Comparison of ENCODE assay signal across 9 cellular contexts in genomic region chr15:63288778-63289378, GRCh38. TPM values are rescaled to one million over a fixed set of nuclear protein-coding genes. Genes with fewer than 3 reads are reported as not detected.
A peak's percentile ranks its signal among the peaks of the same experiment; 100 is the strongest.
DNase-seq lines count a peak whose midpoint lies in the region; ATAC-seq, FAIRE-seq and TF ChIP-seq lines count a peak whose summit lies in the region.
"Had no signal": no experiment of that assay in that cellular context is flagged by ENCODE, and none has a peak within 500 bp of the region (broad histone marks: within the 10 kb centered on the region; RNA-seq: fewer than 3 reads in every experiment).

No MANE protein-coding gene starts in this region.

- no peaks in the 10 kb centered on the region for H3K9me2 ChIP-seq in HCT116 (ENCODE audit: insufficient read depth)

- DNase-seq in CD4-positive, CD25-positive, alpha-beta regulatory T cell: peak in 2 of 3 donors; percentile 56 to 68
- DNase-seq in HCT116 (ENCODE audit: low read depth, low spot score) (peak; percentile 33), NCI-H82 (lab: John Stamatoyannopoulos, UW) (peak; percentile 80), bronchial epithelial cell (ENCODE audit: low read depth) (peak; percentile 54), left lobe of liver (ENCODE audit: low spot score) (no peak), uterus (no peak), mucosa of gallbladder (ENCODE audit: low spot score) (no peak), HK-2 (ENCODE audit: unreplicated experiment) (no peak)

- H4K20me1 ChIP-seq in HCT116 (ENCODE audit: insufficient read depth): no peaks in the 10 kb centered on the region

- H3K9me3 ChIP-seq in CD4-positive, CD25-positive, alpha-beta regulatory T cell (ENCODE audit: control insufficient read depth in 2 of 2, low read length in 2 of 2): no peaks in the 10 kb centered on the region
- H3K9me3 ChIP-seq in HCT116 (ENCODE audit: control insufficient read depth in 1 of 2, insufficient read depth in 1 of 2, low read depth in 1 of 2, low read length in 2 of 2) (no peaks in the 10 kb centered on the region), uterus (no peaks in the 10 kb centered on the region)

- CTCF ChIA-PET in HCT116 (lab: Charles Lee): interaction anchor here (1.0 to 3.3 kb wide), 2 partner anchors 114 to 178 kb away, joined by 7 to 26 read pairs; no protein-coding TSS in a partner anchor

- no peak overlapping the region for H3K4me3 Mint-ChIP-seq in CD4-positive, CD25-positive, alpha-beta regulatory T cell
- H3K4me3 Mint-ChIP-seq: IgD-negative memory B cell had no signal

- no peaks in the 10 kb centered on the region for H3K27me3 ChIP-seq in CD4-positive, CD25-positive, alpha-beta regulatory T cell (ENCODE audit: control insufficient read depth, insufficient read depth, low read length)
- H3K27me3 ChIP-seq in HCT116 (ENCODE audit: insufficient read depth, low read length) (no peaks in the 10 kb centered on the region), bronchial epithelial cell (ENCODE audit: control insufficient read depth, insufficient read depth, low read length) (no peaks in the 10 kb centered on the region), uterus (no peaks in the 10 kb centered on the region)

- peaks cover 34% of the 10 kb centered on the region for H3K36me3 Mint-ChIP-seq in CD4-positive, CD25-positive, alpha-beta regulatory T cell

- H3K4me3 ChIP-seq in CD4-positive, CD25-positive, alpha-beta regulatory T cell (ENCODE audit: low read depth, low read length): peak overlapping the region; percentile 28
- no peak overlapping the region for H3K4me3 ChIP-seq in HCT116 (replicated peaks in 1 of 2; ENCODE audit: low read depth in 1 of 2, low read length in 2 of 2)
- H3K4me3 ChIP-seq in bronchial epithelial cell (ENCODE audit: low read depth, low read length): no peak overlapping the region
- no peak overlapping the region for H3K4me3 ChIP-seq in uterus

- H3K4me1 Mint-ChIP-seq in CD4-positive, CD25-positive, alpha-beta regulatory T cell: peaks cover 6 to 14% (median 8%) of the 10 kb centered on the region in 4 donors

- H3K9ac ChIP-seq in HCT116 (ENCODE audit: low read length): no peak overlapping the region

- TF ChIP-seq POLR2A in HCT116 (IDR thresholded peaks at IDR 0.05; ENCODE audit: borderline replicate concordance, extremely low read depth, insufficient read depth, insufficient read length) (no peak), uterus (IDR thresholded peaks at IDR 0.05) (no peak)

- H3K27me3 Mint-ChIP-seq in CD4-positive, CD25-positive, alpha-beta regulatory T cell: no peaks in the 10 kb centered on the region
- H3K27me3 Mint-ChIP-seq: IgD-negative memory B cell had no signal

- H3K27ac Mint-ChIP-seq in CD4-positive, CD25-positive, alpha-beta regulatory T cell: peak overlapping the region in 2 of 3 donors; percentile 8 to 54
- H3K27ac Mint-ChIP-seq: IgD-negative memory B cell had no signal

- POLR2A ChIA-PET in HCT116 (lab: Charles Lee): no interaction called here

- peaks cover 9% of the 10 kb centered on the region for H3K36me3 ChIP-seq in CD4-positive, CD25-positive, alpha-beta regulatory T cell (ENCODE audit: control insufficient read depth, insufficient read depth, low read length)
- H3K36me3 ChIP-seq in HCT116 (ENCODE audit: control insufficient read depth in 1 of 2, insufficient read depth in 2 of 2, low read length in 2 of 2) (no peaks in the 10 kb centered on the region), bronchial epithelial cell (ENCODE audit: control insufficient read depth, insufficient read depth, low read length) (no peaks in the 10 kb centered on the region), uterus (no peaks in the 10 kb centered on the region)

- H3K79me2 ChIP-seq in HCT116 (ENCODE audit: insufficient read depth, low read length): no peaks in the 10 kb centered on the region

- ATAC-seq in CD4-positive, CD25-positive, alpha-beta regulatory T cell (ENCODE audit: low read depth in 2 of 2): peak in 1 of 2 donors; percentile 58
- ATAC-seq in HCT116 (peak; percentile 60; the same call in 1 of the 2 replicates), left lobe of liver (peak; percentile 90)

- peak overlapping the region; percentile 28; the same call in 1 of the 2 replicates for H3K4me2 ChIP-seq in HCT116 (ENCODE audit: low read length)

- intact Hi-C loops in HCT116 (cut with micrococcal nuclease): loop anchor here (1.0 to 5.0 kb wide), 4 partner anchors 114 to 780 kb away; partner anchors contain the start of gene FBXL22
- intact Hi-C loops in uterus (cut with DNase I; ENCODE audit: low total_unique reads): loop anchor here (5.0 kb wide), 1 partner anchor 113 kb away; no protein-coding TSS in a partner anchor

- TF ChIP-seq RAD21 in HCT116 (IDR thresholded peaks at IDR 0.05; ENCODE audit: low read depth): peak; percentile 85

- H2AFZ ChIP-seq in HCT116 (ENCODE audit: low read depth, low read length, poor library complexity, severe bottlenecking): no peak overlapping the region

- RAD21 ChIA-PET in HCT116 (lab: Charles Lee; ENCODE audit: low non-redundant PET in 1 of 2, low total read pairs in 2 of 2, uncharacterized antibody in 2 of 2, unreplicated experiment in 2 of 2): no interaction called here

- H3K9me3 Mint-ChIP-seq in CD4-positive, CD25-positive, alpha-beta regulatory T cell: no peaks in the 10 kb centered on the region
- H3K9me3 Mint-ChIP-seq: IgD-negative memory B cell had no signal

- BruUV-seq in HCT116 (replicated peaks; lab: Mats Ljungman, UMichigan): no TSS peak

- H3K4me1 ChIP-seq in CD4-positive, CD25-positive, alpha-beta regulatory T cell (ENCODE audit: control insufficient read depth, insufficient read depth, low read length, poor library complexity, severe bottlenecking): no peaks in the 10 kb centered on the region
- peaks cover 0 to 7% of the 10 kb centered on the region in 2 experiments; a peak in 2 of 4 replicates for H3K4me1 ChIP-seq in HCT116 (ENCODE audit: control insufficient read depth in 1 of 2, insufficient read depth in 2 of 2, low read length in 2 of 2)
- no peaks in the 10 kb centered on the region for H3K4me1 ChIP-seq in uterus

- no peak overlapping the region for H3K27ac ChIP-seq in CD4-positive, CD25-positive, alpha-beta regulatory T cell (ENCODE audit: insufficient read depth, low read length, poor library complexity, severe bottlenecking)
- H3K27ac ChIP-seq in HCT116 (ENCODE audit: low read depth, low read length): no peak overlapping the region
- no peak overlapping the region for H3K27ac ChIP-seq in uterus

- peak; percentile 51 to 79 (median 73) for TF ChIP-seq CTCF in HCT116 (IDR thresholded peaks at IDR 0.05 in 2 of 3, conservative IDR thresholded peaks at IDR 0.05 in 1 of 3; ENCODE audit: borderline replicate concordance in 1 of 3, insufficient read depth in 1 of 3, low read depth in 2 of 3, low read length in 2 of 3)
- TF ChIP-seq CTCF in bronchial epithelial cell (IDR thresholded peaks at IDR 0.05; ENCODE audit: insufficient read depth, low read length, severe bottlenecking): peak; percentile 44
- TF ChIP-seq CTCF in uterus (IDR thresholded peaks at IDR 0.05): peak; percentile 62 to 72 (median 70)

- no peak for FAIRE-seq in bronchial epithelial cell (lab: Jason Lieb, UNC)

TF ChIP-seq in HCT116, 20 proteins besides CTCF, POLR2A, EP300 and RAD21:
- no peak for TF ChIP-seq EGR1 (IDR thresholded peaks at IDR 0.05; ENCODE audit: low read depth)
- TF ChIP-seq REST (IDR thresholded peaks at IDR 0.05; ENCODE audit: low read depth): no peak
- no peak for TF ChIP-seq EZH2phosphoT487 (IDR thresholded peaks at IDR 0.05; ENCODE audit: borderline replicate concordance)
- TF ChIP-seq SRF (IDR thresholded peaks at IDR 0.05; ENCODE audit: low read depth): no peak
- TF ChIP-seq ELF1 (IDR thresholded peaks at IDR 0.05; ENCODE audit: borderline replicate concordance, low read depth): no peak
- TF ChIP-seq TCF7L2 (IDR thresholded peaks at IDR 0.05; ENCODE audit: borderline replicate concordance, extremely low read depth, insufficient read depth, insufficient read length): no peak
TF ChIP-seq in HCT116: peak in this region for 0.

RNA-seq across cellular contexts. Expression of gene APH1B, which starts 11.5 kb away (rescaled TPM):
- total RNA-seq in CD4-positive, CD25-positive, alpha-beta regulatory T cell: 19.0 TPM
- polyA plus RNA-seq in CD4-positive, CD25-positive, alpha-beta regulatory T cell: 10 to 100 TPM in 2 of 4 donors, 1 to 10 TPM in 2; 9.1 to 16.2 (median 11.6) TPM
- 8.5 TPM for total RNA-seq in HCT116 (2021; ENCODE audit: unreplicated experiment)
- 1.5 and 2.2 TPM in 2 replicates for polyA plus RNA-seq in HCT116 (2012)
- 4.1 and 4.7 TPM in 2 replicates for total RNA-seq in bronchial epithelial cell
- 3.3 TPM for total RNA-seq in left lobe of liver
- total RNA-seq in uterus: 10 to 100 TPM; 20.0 to 35.9 (median 27.2) TPM
- total RNA-seq in mucosa of gallbladder: 28.1 TPM

Comparison
In these comparisons a context has a peak if more than half of its experiments do, and no peak if none do; other contexts are left out.
1. DNase-seq: peak in CD4-positive, CD25-positive, alpha-beta regulatory T cell (2 of 3), HCT116 (single experiment), NCI-H82 (single experiment) and bronchial epithelial cell (single experiment); none in left lobe of liver (single experiment), uterus (0 of 2), mucosa of gallbladder (single experiment) and HK-2 (single experiment).
2. Peak in every context shown above with its lines, with median percentiles within 50 percentile points of each other: CTCF ChIP-seq.